30 cellular contexts compared by ENCODE assay signal in the genomic region with DNA sequence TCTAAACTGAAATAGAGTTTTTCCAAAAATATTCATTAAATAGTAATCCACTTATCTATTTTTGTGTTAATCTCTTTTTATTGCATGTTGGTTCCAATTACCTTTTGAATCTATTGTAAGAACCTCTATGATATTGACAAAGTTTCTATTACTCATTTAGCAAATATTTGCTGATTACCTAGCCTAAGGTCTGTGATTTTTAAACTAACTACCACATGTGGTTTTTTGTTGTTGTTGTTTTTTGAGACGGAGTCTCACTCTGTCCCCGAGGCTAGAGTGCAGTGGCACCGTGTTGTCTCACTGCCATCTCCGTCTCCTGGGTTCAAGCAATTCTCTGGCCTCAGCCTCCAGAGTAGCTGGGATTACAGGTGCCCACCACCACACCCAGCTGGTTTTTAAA.
"Had no signal": no experiment of that assay in that cellular context is flagged by ENCODE, and none has a peak within 500 bp of the region (broad histone marks: within the 10 kb centered on the region; RNA-seq: fewer than 3 reads in every experiment).

No MANE protein-coding gene starts in this region.

- H3K4me3 ChIP-seq: breast epithelium, esophagus muscularis mucosa, heart left ventricle, left lung, lung, right atrium auricular region, testis, transverse colon had no signal

- H3K27ac Mint-ChIP-seq: activated CD8-positive, alpha-beta memory T cell treated with anti-CD3 and anti-CD28 coated beads, Interleukin-2, amount 10 ng/mL, durations not matched to agents 7 days and 5 days; activated CD8-positive, alpha-beta T cell treated with anti-CD3 and anti-CD28 coated beads, Interleukin-2, amount 10 ng/mL, durations not matched to agents 7 days and 5 days; activated naive CD4-positive, alpha-beta T cell treated with anti-CD3 and anti-CD28 coated beads, Interleukin-2, amount 50 U/mL, for 24 hours; activated naive CD8-positive, alpha-beta T cell treated with anti-CD3 and anti-CD28 coated beads, Interleukin-2, amount 50 U/mL, for 24 hours; activated T-helper 2 cell treated with anti-CD3 and anti-CD28 coated beads, Interferon-gamma antibody, Interleukin-2, Interleukin-4, amounts not matched to agents 10 μg/mL and 5 μg/mL and 100 μg/mL, durations not matched to agents 14 hours and 24 hours and 36 hours; T-helper 17 cell had no signal

- ATAC-seq: activated CD8-positive, alpha-beta memory T cell treated with anti-CD3 and anti-CD28 coated beads, Interleukin-2, amount 10 ng/mL, durations not matched to agents 7 days and 5 days; activated CD8-positive, alpha-beta T cell treated with anti-CD3 and anti-CD28 coated beads, Interleukin-2, amount 10 ng/mL, durations not matched to agents 7 days and 5 days; activated naive CD8-positive, alpha-beta T cell treated with anti-CD3 and anti-CD28 coated beads, Interleukin-2, amount 50 U/mL, for 24 hours; foreskin keratinocyte; heart left ventricle; left lung; T-helper 17 cell had no signal

- H3K9ac ChIP-seq: parathyroid adenoma had no signal

- H2AFZ ChIP-seq: parathyroid adenoma had no signal

- H3K4me3 Mint-ChIP-seq: activated naive CD8-positive, alpha-beta T cell treated with anti-CD3 and anti-CD28 coated beads, Interleukin-2, amount 50 U/mL, for 24 hours; T-helper 17 cell had no signal

- H3K36me3 ChIP-seq: breast epithelium, esophagus muscularis mucosa, heart left ventricle, left lung, right atrium auricular region, transverse colon, WERI-Rb-1 had no signal

- DNase-seq: activated CD4-positive, CD25-positive, alpha-beta regulatory T cell treated with anti-CD3 and anti-CD28 coated beads, Interleukin-2, amount 50 U/mL, for 72 hours; activated CD8-positive, alpha-beta T cell treated with anti-CD3 and anti-CD28 coated beads, Interleukin-2, amount 10 ng/mL, durations not matched to agents 7 days and 5 days; activated naive CD8-positive, alpha-beta T cell treated with anti-CD3 and anti-CD28 coated beads, Interleukin-2, amount 50 U/mL, for 24 hours; activated T-cell treated with anti-CD3 and anti-CD28 coated beads, Interleukin-2, amount 50 U/mL, for 48 hours; amygdala; dermis blood vessel endothelial cell; effector CD4-positive, alpha-beta T cell; foreskin keratinocyte; heart left ventricle; left lung; mesendoderm; nucleus accumbens; stimulated activated CD4-positive, alpha-beta T cell treated with anti-CD3 and anti-CD28 coated beads, Interleukin-15, amount 100 ng/mL, for 24 hours; stimulated activated CD4-positive, alpha-beta T cell treated with anti-CD3 and anti-CD28 coated beads, Interleukin-2, amount 100 ng/mL, for 24 hours; stimulated activated naive CD4-positive, alpha-beta T cell treated with Interleukin-2 at 50 U/mL for 16 hours; T-helper 17 cell; T1000; testis; transverse colon; WERI-Rb-1 had no signal

- H3K9me3 ChIP-seq: testis, transverse colon had no signal

- H3K27ac ChIP-seq: breast epithelium, esophagus muscularis mucosa, foreskin keratinocyte, heart left ventricle, left lung, parathyroid adenoma, right atrium auricular region, testis, transverse colon, WERI-Rb-1 had no signal

- H3K27me3 Mint-ChIP-seq: activated naive CD4-positive, alpha-beta T cell treated with anti-CD3 and anti-CD28 coated beads, Interleukin-2, amount 50 U/mL, for 24 hours; T-helper 17 cell had no signal

- H3K4me1 ChIP-seq: testis had no signal

- H3K27me3 ChIP-seq: breast epithelium, esophagus muscularis mucosa, foreskin keratinocyte, heart left ventricle, left lung, right atrium auricular region, testis, transverse colon had no signal

- H3K9me3 Mint-ChIP-seq: activated naive CD4-positive, alpha-beta T cell treated with anti-CD3 and anti-CD28 coated beads, Interleukin-2, amount 50 U/mL, for 24 hours; activated naive CD8-positive, alpha-beta T cell treated with anti-CD3 and anti-CD28 coated beads, Interleukin-2, amount 50 U/mL, for 24 hours; central memory CD8-positive, alpha-beta T cell; neural crest cell had no signal
